In the genomic region with DNA sequence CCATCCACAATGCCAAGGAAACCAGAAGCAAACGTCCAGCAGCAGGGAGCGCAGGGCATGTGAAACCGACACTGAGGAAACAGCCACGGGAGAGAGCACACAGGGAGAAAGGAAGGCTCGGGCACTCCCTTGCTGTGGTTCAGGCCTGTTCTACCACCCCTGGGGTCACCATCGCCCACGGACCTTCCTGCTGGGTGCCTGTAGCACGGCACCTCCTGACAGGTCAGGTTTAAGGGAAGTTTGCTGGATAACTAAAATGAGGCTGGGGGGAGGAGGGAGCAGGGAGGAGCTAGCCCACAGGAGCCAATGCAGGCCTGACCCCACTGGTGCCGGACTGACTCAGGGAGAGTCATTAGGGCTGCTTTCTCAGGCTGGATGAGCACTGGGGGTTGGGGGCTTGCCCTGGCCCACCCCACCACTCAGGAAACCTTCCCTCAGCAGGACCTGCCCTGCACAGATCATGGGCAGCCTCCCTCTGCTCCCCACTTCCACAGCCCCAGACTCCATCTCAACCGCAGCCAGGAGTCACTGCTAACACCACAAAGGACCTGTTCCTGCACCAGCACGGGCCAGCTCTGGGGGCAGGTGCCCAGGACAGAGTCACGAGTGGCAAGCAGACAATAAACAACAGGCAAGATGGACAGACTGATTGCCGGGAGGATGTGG, we compare ENCODE assay signal across 8 cellular contexts. TPM values are rescaled to one million over a fixed set of nuclear protein-coding genes. Genes with fewer than 3 reads are reported as not detected.
DNase-seq lines count a peak whose midpoint lies in the region; ATAC-seq lines count a peak whose summit lies in the region.

No MANE protein-coding gene starts in this region.

- no peak overlapping the region for H3K4me2 ChIP-seq in mesendoderm (ENCODE audit: low read length)

- H3K27me3 Mint-ChIP-seq in stimulated activated naive CD8-positive, alpha-beta T cell treated with anti-CD3 and anti-CD28 coated beads, Interleukin-15, Interleukin-2, amounts not matched to agents 100 ng/mL and 50 ng/mL, for 24 hours, result no peaks in the 10 kb centered on the region
- H3K27me3 Mint-ChIP-seq in activated naive CD8-positive, alpha-beta T cell treated with anti-CD3 and anti-CD28 coated beads for 36 hours, result no peaks in the 10 kb centered on the region

- peaks cover 4% of the 10 kb centered on the region for H3K36me3 Mint-ChIP-seq in stimulated activated naive CD8-positive, alpha-beta T cell treated with anti-CD3 and anti-CD28 coated beads, Interleukin-15, Interleukin-2, amounts not matched to agents 100 ng/mL and 50 ng/mL, for 24 hours (ENCODE audit: low read depth)
- peaks cover 4% of the 10 kb centered on the region for H3K36me3 Mint-ChIP-seq in activated naive CD8-positive, alpha-beta T cell treated with anti-CD3 and anti-CD28 coated beads for 36 hours

- peaks cover 24% of the 10 kb centered on the region for H3K79me1 ChIP-seq in mesendoderm (ENCODE audit: low read length)

- H3K4me3 Mint-ChIP-seq in stimulated activated naive CD8-positive, alpha-beta T cell treated with anti-CD3 and anti-CD28 coated beads, Interleukin-15, Interleukin-2, amounts not matched to agents 100 ng/mL and 50 ng/mL, for 24 hours, result peak overlapping the region; percentile 86
- H3K4me3 Mint-ChIP-seq in activated naive CD8-positive, alpha-beta T cell treated with anti-CD3 and anti-CD28 coated beads for 36 hours, result peak overlapping the region; percentile 84

- no peak overlapping the region for H3K18ac ChIP-seq in mesendoderm (ENCODE audit: low read length)

- H2AK5ac ChIP-seq in mesendoderm (ENCODE audit: low read length), result no peak overlapping the region

- H2BK15ac ChIP-seq in mesendoderm (replicated peaks; ENCODE audit: low read depth), result no peak overlapping the region

- H3K27me3 ChIP-seq in mesendoderm (ENCODE audit: insufficient read depth, low read length, poor library complexity), result no peaks in the 10 kb centered on the region

- H3K56ac ChIP-seq in mesendoderm (ENCODE audit: low read length), result peak overlapping the region; percentile 37

- no peaks in the 10 kb centered on the region for H3K9me3 Mint-ChIP-seq in stimulated activated naive CD8-positive, alpha-beta T cell treated with anti-CD3 and anti-CD28 coated beads, Interleukin-15, Interleukin-2, amounts not matched to agents 100 ng/mL and 50 ng/mL, for 24 hours
- no peaks in the 10 kb centered on the region for H3K9me3 Mint-ChIP-seq in activated naive CD8-positive, alpha-beta T cell treated with anti-CD3 and anti-CD28 coated beads for 36 hours

- H3K4me1 ChIP-seq in mesendoderm (ENCODE audit: control insufficient read depth, low read depth, low read length), result peaks cover 1% of the 10 kb centered on the region

- no peak overlapping the region for H2BK5ac ChIP-seq in mesendoderm (ENCODE audit: low read length)

- DNase-seq in stimulated activated naive CD8-positive, alpha-beta T cell treated with anti-CD3 and anti-CD28 coated beads, Interleukin-15, Interleukin-2, amounts not matched to agents 100 U/mL and 50 U/mL, for 24 hours, result no peak
- DNase-seq in activated naive CD8-positive, alpha-beta T cell treated with anti-CD3 and anti-CD28 coated beads for 36 hours, result no peak
- DNase-seq in mesendoderm (no peak), NCI-H2227 treated with DMSO at 0.1 percent for 48 hours (lab: John Stamatoyannopoulos, UW) (no peak)

- H3K4me3 ChIP-seq in mesendoderm (ENCODE audit: low read length), result no peak overlapping the region

- H3K27ac ChIP-seq in mesendoderm (ENCODE audit: low read depth, low read length), result no peak overlapping the region

- no peak overlapping the region for H4K8ac ChIP-seq in mesendoderm (ENCODE audit: low read depth, low read length)

- ATAC-seq in stimulated activated naive CD8-positive, alpha-beta T cell treated with anti-CD3 and anti-CD28 coated beads, Interleukin-15, Interleukin-2, amounts not matched to agents 100 U/mL and 50 U/mL, for 24 hours, result no peak
- ATAC-seq in HG02678 (IDR thresholded peaks at IDR 0.05; ENCODE audit: unreplicated experiment) (no peak), HG03045 (IDR thresholded peaks at IDR 0.05; ENCODE audit: unreplicated experiment) (no peak), GM18502 (IDR thresholded peaks at IDR 0.05; ENCODE audit: poor library complexity, unreplicated experiment) (no peak)

- H3K36me3 ChIP-seq in mesendoderm (ENCODE audit: control insufficient read depth, insufficient read depth, low read length), result no peaks in the 10 kb centered on the region

- H3K79me2 ChIP-seq in mesendoderm (ENCODE audit: control insufficient read depth, insufficient read depth, low read length), result peaks cover 49% of the 10 kb centered on the region

- H3K9ac ChIP-seq in mesendoderm (ENCODE audit: low read length), result no peak overlapping the region

- H3K4ac ChIP-seq in mesendoderm (ENCODE audit: low read depth, low read length), result no peak overlapping the region

- no peak overlapping the region for H2BK120ac ChIP-seq in mesendoderm (ENCODE audit: low read depth, low read length)

- WGBS in mesendoderm (ENCODE audit: extremely low coverage, insufficient coverage, low lambda C conversion rate), result no CpG with 5 or more reads among the region's 13 CpGs

- no peak overlapping the region for H3K23ac ChIP-seq in mesendoderm (ENCODE audit: low read length)

- H3K4me1 Mint-ChIP-seq in stimulated activated naive CD8-positive, alpha-beta T cell treated with anti-CD3 and anti-CD28 coated beads, Interleukin-15, Interleukin-2, amounts not matched to agents 100 ng/mL and 50 ng/mL, for 24 hours (ENCODE audit: low read depth), result peaks cover 48% of the 10 kb centered on the region
- H3K4me1 Mint-ChIP-seq in activated naive CD8-positive, alpha-beta T cell treated with anti-CD3 and anti-CD28 coated beads for 36 hours, result peaks cover 43% of the 10 kb centered on the region

- H3K27ac Mint-ChIP-seq in stimulated activated naive CD8-positive, alpha-beta T cell treated with anti-CD3 and anti-CD28 coated beads, Interleukin-15, Interleukin-2, amounts not matched to agents 100 ng/mL and 50 ng/mL, for 24 hours, result no peak overlapping the region
- peak overlapping the region; percentile 74 for H3K27ac Mint-ChIP-seq in activated naive CD8-positive, alpha-beta T cell treated with anti-CD3 and anti-CD28 coated beads for 36 hours

- H4K5ac ChIP-seq in mesendoderm (ENCODE audit: low read length), result no peak overlapping the region

RNA-seq across cellular contexts. Expression of gene UCKL1, which starts 2.3 kb away (rescaled TPM):
- 10 to 100 TPM; 27.6 to 28.9 TPM for total RNA-seq in activated naive CD8-positive, alpha-beta T cell treated with anti-CD3 and anti-CD28 coated beads for 36 hours
- polyA plus RNA-seq in mesendoderm (2013, experiment 1 of 2), result 28.6 TPM
- 29.4 TPM for polyA plus RNA-seq in mesendoderm (2013, experiment 2 of 2)

RNA-seq across cellular contexts. Expression of gene ZNF512B, which starts 15.8 kb away (rescaled TPM):
- total RNA-seq in activated naive CD8-positive, alpha-beta T cell treated with anti-CD3 and anti-CD28 coated beads for 36 hours, result 10 to 100 TPM; 11.6 to 11.8 TPM
- polyA plus RNA-seq in mesendoderm (2013, experiment 1 of 2), result 10.8 TPM
- 10.9 TPM for polyA plus RNA-seq in mesendoderm (2013, experiment 2 of 2)

RNA-seq across cellular contexts. Expression of gene SAMD10, which starts 25.5 kb away (rescaled TPM):
- 10 to 100 TPM; 16.7 to 19.3 TPM for total RNA-seq in activated naive CD8-positive, alpha-beta T cell treated with anti-CD3 and anti-CD28 coated beads for 36 hours
- 2.2 TPM for polyA plus RNA-seq in mesendoderm (2013, experiment 1 of 2)
- polyA plus RNA-seq in mesendoderm (2013, experiment 2 of 2), result 2.1 TPM

RNA-seq across cellular contexts. Expression of gene PRPF6, which starts 27.0 kb away (rescaled TPM):
- total RNA-seq in activated naive CD8-positive, alpha-beta T cell treated with anti-CD3 and anti-CD28 coated beads for 36 hours, result 10 to 100 TPM; 64.5 to 64.6 TPM
- 45.5 TPM for polyA plus RNA-seq in mesendoderm (2013, experiment 1 of 2)
- polyA plus RNA-seq in mesendoderm (2013, experiment 2 of 2), result 46.7 TPM

RNA-seq across cellular contexts. Expression of gene DNAJC5, which starts 59.0 kb away (rescaled TPM):
- 10 to 100 TPM; 32.1 to 32.9 TPM for total RNA-seq in activated naive CD8-positive, alpha-beta T cell treated with anti-CD3 and anti-CD28 coated beads for 36 hours
- polyA plus RNA-seq in mesendoderm (2013, experiment 1 of 2), result 17.5 TPM
- 17.4 TPM for polyA plus RNA-seq in mesendoderm (2013, experiment 2 of 2)
